28 cellular contexts compared by ENCODE assay signal in the genomic region with DNA sequence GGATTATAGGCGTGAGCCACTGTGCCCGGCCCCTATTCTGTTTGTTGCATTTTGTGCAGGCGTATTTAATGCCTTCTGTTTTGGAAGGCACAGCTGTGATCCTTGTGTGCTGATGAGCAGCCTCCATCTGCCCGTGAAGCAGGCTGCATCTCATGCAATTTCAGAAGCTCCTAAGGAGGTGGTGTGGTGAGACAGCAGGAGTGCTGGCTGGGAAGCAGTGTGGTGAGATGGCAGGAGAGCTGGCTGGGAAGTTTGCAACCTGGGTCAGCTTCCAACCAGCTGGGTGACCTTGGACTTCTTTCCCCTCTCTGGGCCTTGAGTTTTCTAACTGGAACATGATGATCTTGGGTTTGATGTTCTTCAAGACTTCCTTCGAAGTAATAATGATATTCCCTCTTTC.
"Had no signal": no experiment of that assay in that cellular context is flagged by ENCODE, and none has a peak within 500 bp of the region (broad histone marks: within the 10 kb centered on the region; RNA-seq: fewer than 3 reads in every experiment).

No MANE protein-coding gene starts in this region.

- H3K27me3 Mint-ChIP-seq: activated CD4-positive, alpha-beta memory T cell treated with anti-CD3 and anti-CD28 coated beads, Interleukin-2, amount 10 ng/mL, durations not matched to agents 7 days and 5 days; activated CD4-positive, alpha-beta T cell treated with anti-CD3 and anti-CD28 coated beads, Interleukin-2, amount 10 ng/mL, durations not matched to agents 7 days and 5 days; activated naive CD4-positive, alpha-beta T cell treated with anti-CD3 and anti-CD28 coated beads, Interleukin-2, amount 10 ng/mL, durations not matched to agents 7 days and 5 days; activated naive CD8-positive, alpha-beta T cell treated with anti-CD3 and anti-CD28 coated beads, Interleukin-2, amount 10 ng/mL, durations not matched to agents 7 days and 5 days; dendritic cell treated with granulocyte-macrophage colony-stimulating factor and Interleukin-4, amounts not matched to agents 40 ng/mL and 50 ng/mL, for 4 days had no signal

- H3K9me3 Mint-ChIP-seq: activated CD4-positive, alpha-beta memory T cell treated with anti-CD3 and anti-CD28 coated beads, Interleukin-2, amount 10 ng/mL, durations not matched to agents 7 days and 5 days; activated CD4-positive, alpha-beta T cell treated with anti-CD3 and anti-CD28 coated beads, Interleukin-2, amount 10 ng/mL, durations not matched to agents 7 days and 5 days; activated naive CD4-positive, alpha-beta T cell treated with anti-CD3 and anti-CD28 coated beads, Interleukin-2, amount 10 ng/mL, durations not matched to agents 7 days and 5 days; activated naive CD4-positive, alpha-beta T cell treated with anti-CD3 and anti-CD28 coated beads, Interleukin-2, amount 50 U/mL, for 72 hours; activated naive CD8-positive, alpha-beta T cell treated with anti-CD3 and anti-CD28 coated beads, Interleukin-2, amount 10 ng/mL, durations not matched to agents 7 days and 5 days; activated T-cell treated with anti-CD3 and anti-CD28 coated beads, Interleukin-2, amount 50 U/mL, for 24 hours; activated T-cell treated with anti-CD3 and anti-CD28 coated beads, Interleukin-2, amount 50 U/mL, for 72 hours; central memory CD8-positive, alpha-beta T cell; dendritic cell treated with granulocyte-macrophage colony-stimulating factor and Interleukin-4, amounts not matched to agents 40 ng/mL and 50 ng/mL, for 4 days had no signal

- ATAC-seq: activated naive CD4-positive, alpha-beta T cell treated with anti-CD3 and anti-CD28 coated beads, Interleukin-2, amount 50 U/mL, for 72 hours; activated T-cell treated with anti-CD3 and anti-CD28 coated beads, Interleukin-2, amount 50 U/mL, for 72 hours; esophagus mucosa; foreskin keratinocyte; gastrocnemius medialis; heart left ventricle had no signal

- H3K27me3 ChIP-seq: ascending aorta, brain microvascular endothelial cell, foreskin keratinocyte, gastrocnemius medialis had no signal

- H3K27ac ChIP-seq: ascending aorta, brain microvascular endothelial cell, coronary artery, dorsolateral prefrontal cortex, foreskin keratinocyte, gastrocnemius medialis, heart left ventricle had no signal

- H3K9me3 ChIP-seq: ascending aorta, gastrocnemius medialis, heart left ventricle had no signal

- H3K4me1 ChIP-seq: ascending aorta, foreskin keratinocyte, gastrocnemius medialis, heart left ventricle had no signal

- H3K4me3 ChIP-seq: ascending aorta, coronary artery, dorsolateral prefrontal cortex, gastrocnemius medialis, heart left ventricle had no signal

- DNase-seq: activated CD4-positive, alpha-beta memory T cell treated with anti-CD3 and anti-CD28 coated beads, Interleukin-2, amount 10 ng/mL, durations not matched to agents 7 days and 5 days; activated CD4-positive, alpha-beta T cell treated with anti-CD3 and anti-CD28 coated beads for 1 hour; activated CD4-positive, alpha-beta T cell treated with anti-CD3 and anti-CD28 coated beads for 4 hours; activated CD4-positive, alpha-beta T cell treated with anti-CD3 and anti-CD28 coated beads, Interleukin-2, amount 10 ng/mL, durations not matched to agents 7 days and 5 days; activated CD4-positive, alpha-beta T cell treated with anti-CD3 and anti-CD28 coated beads, Interleukin-2, amount 50 U/mL, for 4 hours; activated CD8-positive, alpha-beta memory T cell treated with anti-CD3 and anti-CD28 coated beads, Interleukin-2, amount 50 U/mL, for 48 hours; activated gamma-delta T cell; activated naive CD4-positive, alpha-beta T cell; activated naive CD4-positive, alpha-beta T cell treated with anti-CD3 and anti-CD28 coated beads, Interleukin-2, amount 10 ng/mL, durations not matched to agents 7 days and 5 days; activated naive CD8-positive, alpha-beta T cell treated with anti-CD3 and anti-CD28 coated beads, Interleukin-2, amount 10 ng/mL, durations not matched to agents 7 days and 5 days; activated T-cell treated with anti-CD3 and anti-CD28 coated beads for 4 hours; activated T-cell treated with anti-CD3 and anti-CD28 coated beads, Interleukin-2, amount 50 U/mL, for 24 hours; activated T-cell treated with anti-CD3 and anti-CD28 coated beads, Interleukin-2, amount 50 U/mL, for 72 hours; brain microvascular endothelial cell; dorsolateral prefrontal cortex; effector memory CD4-positive, alpha-beta T cell; endodermal cell; foreskin keratinocyte; gastrocnemius medialis; glutamatergic neuron; heart left ventricle; T-helper 2 cell had no signal

- H3K4me3 Mint-ChIP-seq: activated CD4-positive, alpha-beta memory T cell treated with anti-CD3 and anti-CD28 coated beads, Interleukin-2, amount 10 ng/mL, durations not matched to agents 7 days and 5 days; activated CD4-positive, alpha-beta T cell treated with anti-CD3 and anti-CD28 coated beads, Interleukin-2, amount 10 ng/mL, durations not matched to agents 7 days and 5 days; activated naive CD4-positive, alpha-beta T cell treated with anti-CD3 and anti-CD28 coated beads, Interleukin-2, amount 10 ng/mL, durations not matched to agents 7 days and 5 days; activated naive CD8-positive, alpha-beta T cell treated with anti-CD3 and anti-CD28 coated beads, Interleukin-2, amount 10 ng/mL, durations not matched to agents 7 days and 5 days; activated T-cell treated with anti-CD3 and anti-CD28 coated beads, Interleukin-2, amount 50 U/mL, for 24 hours; activated T-cell treated with anti-CD3 and anti-CD28 coated beads, Interleukin-2, amount 50 U/mL, for 72 hours; central memory CD8-positive, alpha-beta T cell; dendritic cell treated with granulocyte-macrophage colony-stimulating factor and Interleukin-4, amounts not matched to agents 40 ng/mL and 50 ng/mL, for 4 days; endodermal cell had no signal

- H3K36me3 Mint-ChIP-seq: activated naive CD4-positive, alpha-beta T cell treated with anti-CD3 and anti-CD28 coated beads, Interleukin-2, amount 10 ng/mL, durations not matched to agents 7 days and 5 days; activated naive CD4-positive, alpha-beta T cell treated with anti-CD3 and anti-CD28 coated beads, Interleukin-2, amount 50 U/mL, for 72 hours; activated naive CD8-positive, alpha-beta T cell treated with anti-CD3 and anti-CD28 coated beads, Interleukin-2, amount 10 ng/mL, durations not matched to agents 7 days and 5 days had no signal

- H3K36me3 ChIP-seq: ascending aorta, brain microvascular endothelial cell, gastrocnemius medialis, heart left ventricle had no signal

- H3K27ac Mint-ChIP-seq: activated CD4-positive, alpha-beta memory T cell treated with anti-CD3 and anti-CD28 coated beads, Interleukin-2, amount 10 ng/mL, durations not matched to agents 7 days and 5 days; activated CD4-positive, alpha-beta T cell treated with anti-CD3 and anti-CD28 coated beads, Interleukin-2, amount 10 ng/mL, durations not matched to agents 7 days and 5 days; activated naive CD4-positive, alpha-beta T cell treated with anti-CD3 and anti-CD28 coated beads, Interleukin-2, amount 10 ng/mL, durations not matched to agents 7 days and 5 days; activated naive CD4-positive, alpha-beta T cell treated with anti-CD3 and anti-CD28 coated beads, Interleukin-2, amount 50 U/mL, for 72 hours; activated naive CD8-positive, alpha-beta T cell treated with anti-CD3 and anti-CD28 coated beads, Interleukin-2, amount 10 ng/mL, durations not matched to agents 7 days and 5 days; activated T-cell treated with anti-CD3 and anti-CD28 coated beads, Interleukin-2, amount 50 U/mL, for 24 hours; activated T-cell treated with anti-CD3 and anti-CD28 coated beads, Interleukin-2, amount 50 U/mL, for 72 hours; dendritic cell treated with granulocyte-macrophage colony-stimulating factor and Interleukin-4, amounts not matched to agents 40 ng/mL and 50 ng/mL, for 4 days; endodermal cell had no signal

- H3K4me1 Mint-ChIP-seq: activated CD4-positive, alpha-beta memory T cell treated with anti-CD3 and anti-CD28 coated beads, Interleukin-2, amount 10 ng/mL, durations not matched to agents 7 days and 5 days; activated CD4-positive, alpha-beta T cell treated with anti-CD3 and anti-CD28 coated beads, Interleukin-2, amount 10 ng/mL, durations not matched to agents 7 days and 5 days; activated naive CD4-positive, alpha-beta T cell treated with anti-CD3 and anti-CD28 coated beads, Interleukin-2, amount 10 ng/mL, durations not matched to agents 7 days and 5 days; activated naive CD8-positive, alpha-beta T cell treated with anti-CD3 and anti-CD28 coated beads, Interleukin-2, amount 10 ng/mL, durations not matched to agents 7 days and 5 days; central memory CD8-positive, alpha-beta T cell; endodermal cell had no signal
